In the genomic region with DNA sequence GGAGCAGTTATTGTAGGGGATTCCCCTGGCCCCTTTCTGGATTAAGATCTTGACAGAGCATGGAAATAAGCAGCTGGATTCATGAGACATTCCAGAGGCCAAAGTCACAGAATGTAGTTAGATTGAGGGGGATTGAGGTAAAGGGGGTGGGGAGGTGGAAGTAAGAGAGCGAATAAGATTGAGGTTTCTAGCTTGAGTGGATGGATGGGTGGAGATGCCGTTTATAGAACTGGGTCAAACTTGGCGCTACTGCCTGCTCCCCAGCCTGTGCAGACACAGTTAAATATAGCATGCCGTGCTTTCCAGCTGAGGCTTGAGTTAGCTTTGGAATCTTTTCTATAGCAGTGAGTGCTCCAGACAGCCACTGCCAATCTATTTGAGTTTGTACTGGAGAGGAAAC, we compare ENCODE assay signal across 9 cellular contexts.
DNase-seq lines count a peak whose midpoint lies in the region; ATAC-seq and TF ChIP-seq lines count a peak whose summit lies in the region.
"Had no signal": no experiment of that assay in that cellular context is flagged by ENCODE, and none has a peak within 500 bp of the region (broad histone marks: within the 10 kb centered on the region; RNA-seq: fewer than 3 reads in every experiment).

No MANE protein-coding gene starts in this region.

- BruUV-seq in PC-3 (replicated peaks; lab: Mats Ljungman, UMichigan): no TSS peak

- H3K4me2 ChIP-seq in SK-N-SH (peak overlapping the region; percentile 53; the same call in 1 of the 2 replicates), PC-3 (ENCODE audit: low read length) (no peak overlapping the region)

- H2AFZ ChIP-seq in SK-N-SH (ENCODE audit: low read depth) (no peak overlapping the region), PC-3 (ENCODE audit: low read length) (no peak overlapping the region)

- H3F3A ChIP-seq in SK-N-SH (replicated peaks; ENCODE audit: insufficient read depth) (peaks cover 38% of the 10 kb centered on the region), PC-3 (ENCODE audit: low read length, unreplicated experiment) (no peaks in the 10 kb centered on the region)

- H3K9me3 ChIP-seq in CD8-positive, alpha-beta T cell (ENCODE audit: low read length): no peaks in the 10 kb centered on the region
- H3K9me3 ChIP-seq in SK-N-SH: no peaks in the 10 kb centered on the region
- no peaks in the 10 kb centered on the region for H3K9me3 ChIP-seq in PC-3 (ENCODE audit: low read length)

- no peaks in the 10 kb centered on the region for H3K27me3 ChIP-seq in CD8-positive, alpha-beta T cell (ENCODE audit: insufficient read depth, low read length)
- H3K27me3 ChIP-seq in SK-N-SH (ENCODE audit: insufficient read depth): no peaks in the 10 kb centered on the region
- no peaks in the 10 kb centered on the region for H3K27me3 ChIP-seq in PC-3 (ENCODE audit: low read length)

- CTCF ChIA-PET in CD8-positive, alpha-beta T cell (lab: Charles Lee): interaction anchor here (1.0 to 1.4 kb wide), 2 partner anchors 11 to 81 kb away, joined by 3 to 4 read pairs; no protein-coding TSS in a partner anchor
- CTCF ChIA-PET in SK-N-SH (lab: Yijun Ruan, JAX) (no interaction called here), PC-3 (lab: Charles Lee) (no interaction called here)

- no peaks in the 10 kb centered on the region for H3K36me3 ChIP-seq in CD8-positive, alpha-beta T cell (ENCODE audit: insufficient read depth, low read length)
- H3K36me3 ChIP-seq in SK-N-SH (replicated peaks in 1 of 2; ENCODE audit: control insufficient read depth in 1 of 2, insufficient read depth in 2 of 2, low read length in 1 of 2) (peaks cover 3% of the 10 kb centered on the region in 2 experiments), PC-3 (ENCODE audit: low read depth, low read length) (peaks cover 13% of the 10 kb centered on the region; the same call in 1 of the 2 replicates)

- TF ChIP-seq CTCF in CD8-positive, alpha-beta T cell (IDR thresholded peaks at IDR 0.05): no peak
- TF ChIP-seq CTCF in SK-N-SH (IDR thresholded peaks at IDR 0.05): no peak
- no peak for TF ChIP-seq CTCF in PC-3 (conservative IDR thresholded peaks at IDR 0.05; ENCODE audit: low read depth, low read length)

- TF ChIP-seq RAD21 in SK-N-SH (IDR thresholded peaks at IDR 0.05; ENCODE audit: low read length): no peak

- H3K27ac ChIP-seq in CD8-positive, alpha-beta T cell (ENCODE audit: low read depth, low read length): no peak overlapping the region
- H3K27ac ChIP-seq in SK-N-SH (ENCODE audit: low read depth in 2 of 2, low read length in 1 of 2) (peak overlapping the region; percentile 17 to 67; a peak in 2 of 4 replicates), PC-3 (ENCODE audit: low read length) (no peak overlapping the region)

- H3K4me3 ChIP-seq in CD8-positive, alpha-beta T cell (ENCODE audit: low read depth, low read length): no peak overlapping the region
- H3K4me3 ChIP-seq in SK-N-SH (ENCODE audit: low read depth in 2 of 2, low read length in 1 of 2) (no peak overlapping the region), PC-3 (ENCODE audit: low read length) (no peak overlapping the region)
- H3K4me3 ChIP-seq: skin epidermis had no signal

- intact Hi-C loops in CD8-positive, alpha-beta T cell (cut with DNase I, micrococcal nuclease): loop anchor here in 1 of 2 experiments (1.0 to 5.0 kb wide), 2 partner anchors 10 to 35 kb away; no protein-coding TSS in a partner anchor
- intact Hi-C loops in head of caudate nucleus (cut with DNase I): no loop called here
- intact Hi-C loops in PC-3 (cut with micrococcal nuclease): loop anchor here (10.0 kb wide), 1 partner anchor 197 kb away; no protein-coding TSS in a partner anchor

- H3K4me1 Mint-ChIP-seq in CD8-positive, alpha-beta T cell (ENCODE audit: low read depth): peaks cover 86% of the 10 kb centered on the region

- no peaks in the 10 kb centered on the region for H3K9me3 Mint-ChIP-seq in CD8-positive, alpha-beta T cell

- 31% methylated on average over 4 of the region's 4 CpGs for WGBS in SK-N-SH (ENCODE audit: low lambda C conversion rate)

- DNase-seq in CD8-positive, alpha-beta T cell: no peak
- DNase-seq in SK-N-SH (peak; percentile 23), head of caudate nucleus (peak in 26 of 42 donors; percentile 18 to 81 (median 41)), renal cortical epithelial cell (ENCODE audit: low read depth) (peak; percentile 93), cortex of kidney (lab: John Stamatoyannopoulos, UW) (no peak), PC-3 (no peak)

- H3K36me3 Mint-ChIP-seq in CD8-positive, alpha-beta T cell: peaks cover 41% of the 10 kb centered on the region

- H3K9me2 ChIP-seq in SK-N-SH (no peaks in the 10 kb centered on the region), PC-3 (replicated peaks; ENCODE audit: low read length) (no peaks in the 10 kb centered on the region)

- no peak; a peak in 1 of 4 replicates for TF ChIP-seq EP300 in SK-N-SH (IDR thresholded peaks at IDR 0.05; ENCODE audit: borderline replicate concordance in 1 of 2, low read depth in 1 of 2, low read length in 1 of 2)

- peak overlapping the region; percentile 47 for H3K27ac Mint-ChIP-seq in CD8-positive, alpha-beta T cell

- H3K79me2 ChIP-seq in SK-N-SH (ENCODE audit: insufficient read depth) (peaks cover 96% of the 10 kb centered on the region), PC-3 (ENCODE audit: low read length) (peaks cover 96% of the 10 kb centered on the region)

- no peaks in the 10 kb centered on the region for H3K27me3 Mint-ChIP-seq in CD8-positive, alpha-beta T cell (ENCODE audit: low read depth)

- H3K9ac ChIP-seq in SK-N-SH: no peak overlapping the region
- H3K9ac ChIP-seq in PC-3 (ENCODE audit: low read length): no peak overlapping the region

- POLR2A ChIA-PET in CD8-positive, alpha-beta T cell (lab: Charles Lee): no interaction called here
- POLR2A ChIA-PET in SK-N-SH (lab: Yijun Ruan, JAX) (no interaction called here), PC-3 (lab: Charles Lee; ENCODE audit: unreplicated experiment) (no interaction called here)

- H4K20me1 ChIP-seq in SK-N-SH (ENCODE audit: insufficient read depth) (peaks cover 96% of the 10 kb centered on the region), PC-3 (ENCODE audit: low read length) (peaks cover 55% of the 10 kb centered on the region)

- ATAC-seq in CD8-positive, alpha-beta T cell: no peak
- no peak for ATAC-seq in PC-3
- ATAC-seq in HG03378 (IDR thresholded peaks at IDR 0.05; ENCODE audit: unreplicated experiment): no peak
- no peak for ATAC-seq in GM18498 (IDR thresholded peaks at IDR 0.05; ENCODE audit: unreplicated experiment)

- peaks cover 47% of the 10 kb centered on the region for H3K4me1 ChIP-seq in CD8-positive, alpha-beta T cell (ENCODE audit: insufficient read depth, low read length)
- H3K4me1 ChIP-seq in SK-N-SH (ENCODE audit: control insufficient read depth in 1 of 2, insufficient read depth in 2 of 2, low read depth in 1 of 2, low read length in 1 of 2) (peaks cover 29 to 36% of the 10 kb centered on the region in 2 experiments), PC-3 (ENCODE audit: insufficient read depth, low read length) (peaks cover 26% of the 10 kb centered on the region)

- no peak overlapping the region for H3K4me3 Mint-ChIP-seq in CD8-positive, alpha-beta T cell

TF ChIP-seq in SK-N-SH, 30 proteins besides CTCF, POLR2A, EP300 and RAD21:
- TF ChIP-seq FOXM1 (IDR thresholded peaks at IDR 0.05; ENCODE audit: low read depth): no peak
- TF ChIP-seq, protein P1, sequence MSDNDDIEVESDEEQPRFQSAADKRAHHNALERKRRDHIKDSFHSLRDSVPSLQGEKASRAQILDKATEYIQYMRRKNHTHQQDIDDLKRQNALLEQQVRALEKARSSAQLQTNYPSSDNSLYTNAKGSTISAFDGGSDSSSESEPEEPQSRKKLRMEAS (IDR thresholded peaks at IDR 0.05; ENCODE audit: low read depth): 0 out of 2 replicates have a peak, but pooled peaks have one; percentile 17
- 0 out of 2 replicates have a peak, but pooled peaks have one; percentile 32 for TF ChIP-seq JUND (IDR thresholded peaks at IDR 0.05)
- TF ChIP-seq TEAD4 (IDR thresholded peaks at IDR 0.05; ENCODE audit: borderline replicate concordance, insufficient read depth): no peak; the same call in 1 of the 2 replicates
- no peak for TF ChIP-seq EZH2phosphoT487 (IDR thresholded peaks at IDR 0.05; ENCODE audit: borderline replicate concordance, low read depth)
- peak; percentile 57 for TF ChIP-seq FOSL2 (IDR thresholded peaks at IDR 0.05; ENCODE audit: borderline replicate concordance, low read depth)
- no peak for TF ChIP-seq NFIC (IDR thresholded peaks at IDR 0.05; ENCODE audit: borderline replicate concordance)
- peak; percentile 66 for TF ChIP-seq TCF12 (IDR thresholded peaks at IDR 0.05)
- no peak for TF ChIP-seq NRF1 (IDR thresholded peaks at IDR 0.05; ENCODE audit: low read depth, low read length)
- TF ChIP-seq, protein P2, sequence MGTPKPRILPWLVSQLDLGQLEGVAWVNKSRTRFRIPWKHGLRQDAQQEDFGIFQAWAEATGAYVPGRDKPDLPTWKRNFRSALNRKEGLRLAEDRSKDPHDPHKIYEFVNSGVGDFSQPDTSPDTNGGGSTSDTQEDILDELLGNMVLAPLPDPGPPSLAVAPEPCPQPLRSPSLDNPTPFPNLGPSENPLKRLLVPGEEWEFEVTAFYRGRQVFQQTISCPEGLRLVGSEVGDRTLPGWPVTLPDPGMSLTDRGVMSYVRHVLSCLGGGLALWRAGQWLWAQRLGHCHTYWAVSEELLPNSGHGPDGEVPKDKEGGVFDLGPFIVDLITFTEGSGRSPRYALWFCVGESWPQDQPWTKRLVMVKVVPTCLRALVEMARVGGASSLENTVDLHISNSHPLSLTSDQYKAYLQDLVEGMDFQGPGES (IDR thresholded peaks at IDR 0.05; ENCODE audit: low read depth, low read length): no peak
- peak; percentile 23; the same call in 1 of the 2 replicates for TF ChIP-seq SIN3A (IDR thresholded peaks at IDR 0.05; ENCODE audit: borderline replicate concordance, low read depth, low read length)
- TF ChIP-seq FOXJ3 (CRISPR knock-in tag; IDR thresholded peaks at IDR 0.05): no peak
- no peak for TF ChIP-seq GABPA (IDR thresholded peaks at IDR 0.05; ENCODE audit: low read depth)
- no peak for TF ChIP-seq TAF1 (IDR thresholded peaks at IDR 0.05; ENCODE audit: borderline replicate concordance, low read depth, low read length)
- TF ChIP-seq MEF2A (IDR thresholded peaks at IDR 0.05; ENCODE audit: borderline replicate concordance, low read depth): peak; percentile 70; the same call in 1 of the 2 replicates
- no peak for TF ChIP-seq YY1 (IDR thresholded peaks at IDR 0.05; ENCODE audit: low read depth)
- TF ChIP-seq CHD2 (IDR thresholded peaks at IDR 0.05; ENCODE audit: low read length, partially characterized antibody): no peak

Comparison
In these comparisons a context has a peak if more than half of its experiments do, and no peak if none do; other contexts are left out.
1. DNase-seq: peak in SK-N-SH (single experiment), head of caudate nucleus (26 of 42) and renal cortical epithelial cell (single experiment); none in CD8-positive, alpha-beta T cell (0 of 7), cortex of kidney (single experiment) and PC-3 (single experiment).
2. H3K27ac ChIP-seq: peak in SK-N-SH (2 of 2); none in CD8-positive, alpha-beta T cell (single experiment) and PC-3 (single experiment).